Comparison of ENCODE assay signal across 9 cellular contexts in genomic region chr4:76993787-76994641, GRCh38. TPM values are rescaled to one million over a fixed set of nuclear protein-coding genes. Genes with fewer than 3 reads are reported as not detected.
DNase-seq lines count a peak whose midpoint lies in the region; ATAC-seq, FAIRE-seq and TF ChIP-seq lines count a peak whose summit lies in the region.
"Had no signal": no experiment of that assay in that cellular context is flagged by ENCODE, and none has a peak within 500 bp of the region (broad histone marks: within the 10 kb centered on the region; RNA-seq: fewer than 3 reads in every experiment).

No MANE protein-coding gene starts in this region.

- DNase-seq in NCI-H1436 (lab: John Stamatoyannopoulos, UW) (peak; percentile 21), activated T-cell treated with anti-CD3 and anti-CD28 coated beads for 24 hours (ENCODE audit: low read depth) (peak; percentile 36), osteocyte (ENCODE audit: extremely low spot score, unreplicated experiment) (no peak), D721Med (ENCODE audit: insufficient read length, low spot score) (no peak), left lobe of liver (ENCODE audit: low spot score) (no peak), hepatic stellate cell (ENCODE audit: low spot score) (no peak)

- TF ChIP-seq CTCF in osteocyte (IDR thresholded peaks at IDR 0.05) (no peak), D721Med (IDR thresholded peaks at IDR 0.05; ENCODE audit: insufficient read depth, missing control alignments) (no peak)

- no peak overlapping the region for H3K4me3 Mint-ChIP-seq in osteocyte (ENCODE audit: unreplicated experiment)

- peak overlapping the region; percentile 41; the same call in 1 of the 2 replicates for H3K4me3 ChIP-seq in GM08714 (ENCODE audit: low read length)
- H3K4me3 ChIP-seq: skin epidermis had no signal

- peak; percentile 90 for ATAC-seq in GM21723 (IDR thresholded peaks at IDR 0.05; ENCODE audit: unreplicated experiment)
- no peak for ATAC-seq in left lobe of liver

- H3K27me3 Mint-ChIP-seq in osteocyte (ENCODE audit: unreplicated experiment), result no peaks in the 10 kb centered on the region

- peak overlapping the region; percentile 60 for H3K27ac Mint-ChIP-seq in osteocyte (ENCODE audit: unreplicated experiment)

- peaks cover 66% of the 10 kb centered on the region for H3K4me1 Mint-ChIP-seq in osteocyte (ENCODE audit: unreplicated experiment)

- H3K36me3 Mint-ChIP-seq in osteocyte (ENCODE audit: unreplicated experiment), result peaks cover 52% of the 10 kb centered on the region

- peaks cover 3% of the 10 kb centered on the region for H3K9me3 Mint-ChIP-seq in osteocyte (ENCODE audit: unreplicated experiment)

- no peak for FAIRE-seq in D721Med (lab: Jason Lieb, UNC)

RNA-seq across cellular contexts. Expression of gene SEPTIN11, which starts 44.5 kb away (rescaled TPM):
- total RNA-seq in osteocyte (460 and 476 TPM in 2 replicates), left lobe of liver (37.2 TPM)

Comparison
In these comparisons a context has a peak if more than half of its experiments do, and no peak if none do; other contexts are left out.
1. DNase-seq: peak in NCI-H1436 (single experiment) and activated T-cell treated with anti-CD3 and anti-CD28 coated beads for 24 hours (single experiment); none in osteocyte (single experiment), D721Med (single experiment), left lobe of liver (single experiment) and hepatic stellate cell (single experiment).
2. RNA of gene SEPTIN11, which starts 44.5 kb away (total RNA-seq): 460 to 476 TPM in osteocyte; 37.2 TPM in left lobe of liver (single experiment); every median in the first group is over 10 times any median in the second.